15 cellular contexts compared by ENCODE assay signal in genomic region chr19:49860716-49861100, GRCh38. TPM values are rescaled to one million over a fixed set of nuclear protein-coding genes. Genes with fewer than 3 reads are reported as not detected.
A peak's percentile ranks its signal among the peaks of the same experiment; 100 is the strongest.
DNase-seq lines count a peak whose midpoint lies in the region; ATAC-seq and TF ChIP-seq lines count a peak whose summit lies in the region.
"Had no signal": no experiment of that assay in that cellular context is flagged by ENCODE, and none has a peak within 500 bp of the region (broad histone marks: within the 10 kb centered on the region; RNA-seq: fewer than 3 reads in every experiment).

No MANE protein-coding gene starts in this region.

- no peak overlapping the region for H3K4ac ChIP-seq in trophoblast cell (ENCODE audit: low read depth, low read length)

- no peak overlapping the region for H2AK5ac ChIP-seq in trophoblast cell (ENCODE audit: low read length)

- TF ChIP-seq CTCF in lower lobe of right lung (IDR thresholded peaks at IDR 0.05) = no peak
- TF ChIP-seq CTCF in suprapubic skin (IDR thresholded peaks at IDR 0.05) = no peak

- H3K9me3 ChIP-seq in lower lobe of right lung (no peaks in the 10 kb centered on the region), suprapubic skin (no peaks in the 10 kb centered on the region), trophoblast cell (ENCODE audit: insufficient read depth, low read depth, low read length) (no peaks in the 10 kb centered on the region)
- H3K9me3 ChIP-seq: left lung had no signal

- H3K23ac ChIP-seq in trophoblast cell (ENCODE audit: low read length) = no peak overlapping the region

- H3K27me3 ChIP-seq in lower lobe of right lung (ENCODE audit: low read depth) = no peaks in the 10 kb centered on the region
- no peaks in the 10 kb centered on the region for H3K27me3 ChIP-seq in suprapubic skin
- H3K27me3 ChIP-seq in trophoblast cell (ENCODE audit: insufficient read depth, low read length) = no peaks in the 10 kb centered on the region
- H3K27me3 ChIP-seq: dorsolateral prefrontal cortex, left lung had no signal

- H3K79me2 ChIP-seq in trophoblast cell (ENCODE audit: control insufficient read depth, insufficient read depth, low read length, poor library complexity) = no peaks in the 10 kb centered on the region

- no peak overlapping the region for H4K91ac ChIP-seq in trophoblast cell (ENCODE audit: low read depth, low read length)

- no peak overlapping the region for H3K27ac Mint-ChIP-seq in activated naive CD8-positive, alpha-beta T cell treated with anti-CD3 and anti-CD28 coated beads, Interleukin-2, amount 10 ng/mL, durations not matched to agents 7 days and 5 days
- H3K27ac Mint-ChIP-seq: activated T-cell treated with anti-CD3 and anti-CD28 coated beads, Interleukin-2, amount 50 U/mL, for 24 hours had no signal

- H3K4me3 Mint-ChIP-seq in activated naive CD8-positive, alpha-beta T cell treated with anti-CD3 and anti-CD28 coated beads, Interleukin-2, amount 10 ng/mL, durations not matched to agents 7 days and 5 days = no peak overlapping the region
- H3K4me3 Mint-ChIP-seq: activated T-cell treated with anti-CD3 and anti-CD28 coated beads, Interleukin-2, amount 50 U/mL, for 24 hours had no signal

- H4K8ac ChIP-seq in trophoblast cell (ENCODE audit: low read depth, low read length) = no peak overlapping the region

- H2BK12ac ChIP-seq in trophoblast cell (ENCODE audit: low read length) = no peak overlapping the region

- intact Hi-C loops in lower lobe of right lung (cut with DNase I) = no loop called here

- no peak overlapping the region for H4K12ac ChIP-seq in trophoblast cell (ENCODE audit: low read depth, low read length)

- no peak overlapping the region for H3K9ac ChIP-seq in trophoblast cell (ENCODE audit: low read length)

- H3K4me1 Mint-ChIP-seq in activated naive CD8-positive, alpha-beta T cell treated with anti-CD3 and anti-CD28 coated beads, Interleukin-2, amount 10 ng/mL, durations not matched to agents 7 days and 5 days = peaks cover 9% of the 10 kb centered on the region

- ATAC-seq in activated naive CD8-positive, alpha-beta T cell treated with anti-CD3 and anti-CD28 coated beads, Interleukin-2, amount 10 ng/mL, durations not matched to agents 7 days and 5 days (ENCODE audit: low read depth) = no peak
- ATAC-seq in lower lobe of right lung (no peak), GM19463 (IDR thresholded peaks at IDR 0.05; ENCODE audit: unreplicated experiment) (no peak)

- H2AFZ ChIP-seq in trophoblast cell (ENCODE audit: insufficient read depth, low read length, poor library complexity) = no peak overlapping the region

- TF ChIP-seq POLR2A in suprapubic skin (IDR thresholded peaks at IDR 0.05) = no peak

- H3K36me3 ChIP-seq in lower lobe of right lung (peaks cover 85% of the 10 kb centered on the region), suprapubic skin (peaks cover 81% of the 10 kb centered on the region), trophoblast cell (ENCODE audit: control insufficient read depth in 1 of 2, insufficient read depth in 2 of 2, low read length in 2 of 2) (peaks cover 84 to 90% of the 10 kb centered on the region in 2 experiments)

- DNase-seq in HT-29 (ENCODE audit: low spot score) = peak; percentile 11
- DNase-seq in activated naive CD8-positive, alpha-beta T cell treated with anti-CD3 and anti-CD28 coated beads, Interleukin-2, amount 10 ng/mL, durations not matched to agents 7 days and 5 days = peak; percentile 26
- DNase-seq in lower lobe of right lung = no peak
- DNase-seq in suprapubic skin (ENCODE audit: low spot score in 2 of 2) = peak in 1 of 2 donors; percentile 58
- no peak for DNase-seq in stimulated activated CD4-positive, alpha-beta T cell treated with anti-CD3 and anti-CD28 coated beads, Interleukin-4, amount 100 ng/mL, for 24 hours
- DNase-seq in dermis blood vessel endothelial cell = no peak
- DNase-seq in trophoblast cell = no peak
- DNase-seq: activated T-cell treated with anti-CD3 and anti-CD28 coated beads, Interleukin-2, amount 50 U/mL, for 24 hours; NCI-H2171; NK-92 treated with Interleukin-12 subunit alpha and Interleukin-12 subunit beta, amount 100 ng/mL, for 24 hours; T1000 had no signal

- H3K79me1 ChIP-seq in trophoblast cell (ENCODE audit: low read length) = no peaks in the 10 kb centered on the region

- no peak for TF ChIP-seq EP300 in suprapubic skin (IDR thresholded peaks at IDR 0.05)

- H3K36me3 Mint-ChIP-seq in activated naive CD8-positive, alpha-beta T cell treated with anti-CD3 and anti-CD28 coated beads, Interleukin-2, amount 10 ng/mL, durations not matched to agents 7 days and 5 days = peaks cover 12% of the 10 kb centered on the region

- no peak overlapping the region for H3K4me2 ChIP-seq in trophoblast cell (ENCODE audit: low read length)

- H2BK120ac ChIP-seq in trophoblast cell (ENCODE audit: insufficient read depth, low read length, poor library complexity) = no peak overlapping the region

- H3K27ac ChIP-seq in lower lobe of right lung (peak overlapping the region; percentile 11), suprapubic skin (peak overlapping the region; percentile 73), trophoblast cell (ENCODE audit: low read depth, low read length) (no peak overlapping the region)
- H3K27ac ChIP-seq: left lung had no signal

- H3K14ac ChIP-seq in trophoblast cell (ENCODE audit: low read length) = no peak overlapping the region

- H3K9me3 Mint-ChIP-seq in activated naive CD8-positive, alpha-beta T cell treated with anti-CD3 and anti-CD28 coated beads, Interleukin-2, amount 10 ng/mL, durations not matched to agents 7 days and 5 days = no peaks in the 10 kb centered on the region
- H3K9me3 Mint-ChIP-seq: activated T-cell treated with anti-CD3 and anti-CD28 coated beads, Interleukin-2, amount 50 U/mL, for 24 hours had no signal

- POLR2A ChIA-PET in activated naive CD8-positive, alpha-beta T cell treated with anti-CD3 and anti-CD28 coated beads, Interleukin-2, amount 10 ng/mL, durations not matched to agents 7 days and 5 days (lab: Charles Lee) = interaction anchor here (1.1 kb wide), 1 partner anchor 41 kb away, joined by 3 read pairs; no protein-coding TSS in a partner anchor

- H3K18ac ChIP-seq in trophoblast cell (ENCODE audit: low read length) = no peak overlapping the region

- H3K4me3 ChIP-seq in lower lobe of right lung = no peak overlapping the region
- H3K4me3 ChIP-seq in suprapubic skin = peak overlapping the region; percentile 28
- no peak overlapping the region for H3K4me3 ChIP-seq in trophoblast cell (ENCODE audit: low read depth, low read length)
- H3K4me3 ChIP-seq: dorsolateral prefrontal cortex, left lung, skin epidermis had no signal

- H3K27me3 Mint-ChIP-seq in activated naive CD8-positive, alpha-beta T cell treated with anti-CD3 and anti-CD28 coated beads, Interleukin-2, amount 10 ng/mL, durations not matched to agents 7 days and 5 days = no peaks in the 10 kb centered on the region
- H3K27me3 Mint-ChIP-seq: activated T-cell treated with anti-CD3 and anti-CD28 coated beads, Interleukin-2, amount 50 U/mL, for 24 hours had no signal

- 64% methylated on average over 9 of the region's 11 CpGs for WGBS in suprapubic skin
- WGBS in trophoblast cell (ENCODE audit: extremely low coverage, insufficient coverage, insufficient read length) = no CpG with 5 or more reads among the region's 11 CpGs

- H3K4me1 ChIP-seq in lower lobe of right lung = peaks cover 11% of the 10 kb centered on the region
- H3K4me1 ChIP-seq in suprapubic skin = peaks cover 24% of the 10 kb centered on the region
- H3K4me1 ChIP-seq in trophoblast cell (ENCODE audit: control insufficient read depth in 1 of 2, insufficient read depth in 2 of 2, low read length in 2 of 2) = peaks cover 0 to 10% of the 10 kb centered on the region in 2 experiments

- H2BK5ac ChIP-seq in trophoblast cell (ENCODE audit: low read depth, low read length, poor library complexity) = no peak overlapping the region

RNA-seq across cellular contexts. Expression of gene PNKP, which starts 6.7 kb away (rescaled TPM):
- total RNA-seq in HT-29 (2014; rRNA removed; shearing (Covaris generic)) = 215 and 243 TPM in 2 replicates
- total RNA-seq in activated naive CD8-positive, alpha-beta T cell treated with anti-CD3 and anti-CD28 coated beads, Interleukin-2, amount 10 ng/mL, durations not matched to agents 7 days and 5 days = 100 to 1,000 TPM; 144 to 160 TPM
- 78.0 TPM for total RNA-seq in lower lobe of right lung
- 10 to 100 TPM; 26.0 to 53.3 (median 40.5) TPM for total RNA-seq in suprapubic skin
- 44.3 and 60.4 TPM in 2 replicates for total RNA-seq in dermis blood vessel endothelial cell
- polyA plus RNA-seq in trophoblast cell (2013) = 43.8 and 44.8 TPM in 2 replicates

RNA-seq across cellular contexts. Expression of gene PTOV1, which starts 9.7 kb away (rescaled TPM):
- total RNA-seq in HT-29 (2014; rRNA removed; shearing (Covaris generic)) = 188 and 218 TPM in 2 replicates
- 100 to 1,000 TPM in 1 of 2 experiments, 10 to 100 TPM in 1; 99.7 to 102 TPM for total RNA-seq in activated naive CD8-positive, alpha-beta T cell treated with anti-CD3 and anti-CD28 coated beads, Interleukin-2, amount 10 ng/mL, durations not matched to agents 7 days and 5 days
- total RNA-seq in lower lobe of right lung (124 TPM), suprapubic skin (100 to 1,000 TPM in 1 of 4 donors, 10 to 100 TPM in 3; 82.2 to 147 (median 91.2) TPM), dermis blood vessel endothelial cell (57.2 and 72.9 TPM in 2 replicates)
- polyA plus RNA-seq in trophoblast cell (2013) = 233 and 241 TPM in 2 replicates

RNA-seq across cellular contexts. Expression of gene AKT1S1, which starts 16.4 kb away (rescaled TPM):
- total RNA-seq in HT-29 (2014; rRNA removed; shearing (Covaris generic)) = 89.9 and 96.4 TPM in 2 replicates
- 10 to 100 TPM; 17.3 to 19.9 TPM for total RNA-seq in activated naive CD8-positive, alpha-beta T cell treated with anti-CD3 and anti-CD28 coated beads, Interleukin-2, amount 10 ng/mL, durations not matched to agents 7 days and 5 days
- total RNA-seq in lower lobe of right lung = 29.7 TPM
- 10 to 100 TPM; 19.3 to 25.1 (median 20.0) TPM for total RNA-seq in suprapubic skin
- 9.9 and 13.0 TPM in 2 replicates for total RNA-seq in dermis blood vessel endothelial cell
- 142 and 143 TPM in 2 replicates for polyA plus RNA-seq in trophoblast cell (2013)

RNA-seq across cellular contexts. Expression of gene TBC1D17, which starts 16.8 kb away (rescaled TPM):
- total RNA-seq in HT-29 (2014; rRNA removed; shearing (Covaris generic)) = 34.5 and 38.4 TPM in 2 replicates
- total RNA-seq in activated naive CD8-positive, alpha-beta T cell treated with anti-CD3 and anti-CD28 coated beads, Interleukin-2, amount 10 ng/mL, durations not matched to agents 7 days and 5 days = 10 to 100 TPM; 51.3 to 53.4 TPM
- total RNA-seq in lower lobe of right lung (53.1 TPM), suprapubic skin (10 to 100 TPM; 40.5 to 93.4 (median 59.4) TPM), dermis blood vessel endothelial cell (7.5 and 13.8 TPM in 2 replicates)
- 38.8 and 40.1 TPM in 2 replicates for polyA plus RNA-seq in trophoblast cell (2013)

RNA-seq across cellular contexts. Expression of gene IL4I1, which starts 36.0 kb away (rescaled TPM):
- 1.1 and 2.3 TPM in 2 replicates for total RNA-seq in HT-29 (2014; rRNA removed; shearing (Covaris generic))
- total RNA-seq in activated naive CD8-positive, alpha-beta T cell treated with anti-CD3 and anti-CD28 coated beads, Interleukin-2, amount 10 ng/mL, durations not matched to agents 7 days and 5 days = 1 to 10 TPM; 1.4 to 1.7 TPM
- total RNA-seq in lower lobe of right lung (1.6 TPM), suprapubic skin (under 1 TPM in 1 of 4 donors, not detected in 3; 0.89 TPM), dermis blood vessel endothelial cell (2.1 and 3.6 TPM in 2 replicates)
- polyA plus RNA-seq in trophoblast cell (2013) = 0.30 and 0.33 TPM in 2 replicates

Comparison
In these comparisons a context has a peak if more than half of its experiments do, and no peak if none do; other contexts are left out.
1. DNase-seq: peak in HT-29 (single experiment) and activated naive CD8-positive, alpha-beta T cell treated with anti-CD3 and anti-CD28 coated beads, Interleukin-2, amount 10 ng/mL, durations not matched to agents 7 days and 5 days (single experiment); none in lower lobe of right lung (single experiment), stimulated activated CD4-positive, alpha-beta T cell treated with anti-CD3 and anti-CD28 coated beads, Interleukin-4, amount 100 ng/mL, for 24 hours (single experiment), dermis blood vessel endothelial cell (single experiment) and trophoblast cell (0 of 2).